Comparison of ENCODE assay signal across 8 cellular contexts in the genomic region with DNA sequence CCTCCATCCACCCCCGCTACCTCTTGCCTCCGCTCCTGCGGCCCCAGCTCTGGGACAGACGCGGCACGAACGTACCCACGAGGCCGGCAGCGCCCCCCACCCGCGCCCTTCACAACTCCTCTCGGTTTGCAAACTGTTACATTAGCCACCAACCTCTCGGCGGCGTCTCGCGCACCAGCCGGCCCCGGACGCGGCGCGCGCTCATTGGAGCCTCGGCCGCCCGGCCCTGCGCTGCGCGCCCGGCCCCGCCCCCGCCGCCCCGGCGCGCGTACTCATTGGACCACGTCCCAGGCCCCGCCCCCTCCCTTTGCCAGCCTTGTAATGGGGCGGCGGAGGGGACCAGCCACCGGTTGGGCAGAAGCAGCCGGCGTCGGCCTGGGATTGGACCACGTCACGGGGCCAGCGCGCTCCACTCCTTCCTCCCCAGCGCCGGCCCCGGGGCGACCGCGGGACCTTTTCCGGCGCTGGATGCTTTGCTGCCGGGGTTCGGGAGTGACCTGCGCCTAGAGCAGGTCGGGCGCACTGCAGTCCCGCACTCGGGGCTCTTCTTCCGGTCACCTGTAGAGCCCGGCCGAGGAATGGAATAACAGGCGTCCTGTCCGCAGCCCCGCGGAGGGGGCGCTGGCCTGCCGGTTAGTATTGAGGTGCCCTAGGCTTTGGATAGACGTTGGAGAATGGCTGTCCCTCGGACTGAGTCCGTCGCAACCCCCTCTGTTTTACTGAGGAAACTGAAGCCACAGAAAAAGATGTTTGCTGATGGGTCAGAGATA. TPM values are rescaled to one million over a fixed set of nuclear protein-coding genes. Genes with fewer than 3 reads are reported as not detected.
DNase-seq lines count a peak whose midpoint lies in the region; ATAC-seq and TF ChIP-seq lines count a peak whose summit lies in the region.

A gene with protein sequence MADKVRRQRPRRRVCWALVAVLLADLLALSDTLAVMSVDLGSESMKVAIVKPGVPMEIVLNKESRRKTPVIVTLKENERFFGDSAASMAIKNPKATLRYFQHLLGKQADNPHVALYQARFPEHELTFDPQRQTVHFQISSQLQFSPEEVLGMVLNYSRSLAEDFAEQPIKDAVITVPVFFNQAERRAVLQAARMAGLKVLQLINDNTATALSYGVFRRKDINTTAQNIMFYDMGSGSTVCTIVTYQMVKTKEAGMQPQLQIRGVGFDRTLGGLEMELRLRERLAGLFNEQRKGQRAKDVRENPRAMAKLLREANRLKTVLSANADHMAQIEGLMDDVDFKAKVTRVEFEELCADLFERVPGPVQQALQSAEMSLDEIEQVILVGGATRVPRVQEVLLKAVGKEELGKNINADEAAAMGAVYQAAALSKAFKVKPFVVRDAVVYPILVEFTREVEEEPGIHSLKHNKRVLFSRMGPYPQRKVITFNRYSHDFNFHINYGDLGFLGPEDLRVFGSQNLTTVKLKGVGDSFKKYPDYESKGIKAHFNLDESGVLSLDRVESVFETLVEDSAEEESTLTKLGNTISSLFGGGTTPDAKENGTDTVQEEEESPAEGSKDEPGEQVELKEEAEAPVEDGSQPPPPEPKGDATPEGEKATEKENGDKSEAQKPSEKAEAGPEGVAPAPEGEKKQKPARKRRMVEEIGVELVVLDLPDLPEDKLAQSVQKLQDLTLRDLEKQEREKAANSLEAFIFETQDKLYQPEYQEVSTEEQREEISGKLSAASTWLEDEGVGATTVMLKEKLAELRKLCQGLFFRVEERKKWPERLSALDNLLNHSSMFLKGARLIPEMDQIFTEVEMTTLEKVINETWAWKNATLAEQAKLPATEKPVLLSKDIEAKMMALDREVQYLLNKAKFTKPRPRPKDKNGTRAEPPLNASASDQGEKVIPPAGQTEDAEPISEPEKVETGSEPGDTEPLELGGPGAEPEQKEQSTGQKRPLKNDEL (minus strand): TSS at position 206 of the 770 bp plus-strand sequence. CDS start 1,045 bp downstream, outside the sequence.

- H3K9ac ChIP-seq in adipocyte (ENCODE audit: low read length): peak within 1 kb of the TSS; percentile 90

- H3K4me1 ChIP-seq in adipocyte (ENCODE audit: control insufficient read depth, insufficient read depth, low read length): peaks cover 13% of the 10 kb centered on the region

- H3K27me3 Mint-ChIP-seq in type B pancreatic cell: no peaks in the 10 kb centered on the region

- H3K4me3 ChIP-seq in adipocyte (ENCODE audit: low read length): peak within 1 kb of the TSS; percentile 90

- H3K4me1 Mint-ChIP-seq in type B pancreatic cell (ENCODE audit: unreplicated experiment): peaks cover 11% of the 10 kb centered on the region

- ATAC-seq in HG02763 (IDR thresholded peaks at IDR 0.05; ENCODE audit: unreplicated experiment): peak; percentile 91

- intact Hi-C loops in cardiac septum (cut with DNase I): no loop called here

- no peaks in the 10 kb centered on the region for H3K27me3 ChIP-seq in adipocyte (replicated peaks; ENCODE audit: control insufficient read depth, insufficient read depth, low read length)

- peak within 1 kb of the TSS; percentile 90 for H3K4me3 Mint-ChIP-seq in type B pancreatic cell

- TF ChIP-seq CTCF in GM12874 (IDR thresholded peaks at IDR 0.05; ENCODE audit: insufficient read depth, low read depth, low read length): peak; percentile 30
- peak; percentile 49 for TF ChIP-seq CTCF in type B pancreatic cell (conservative IDR thresholded peaks at IDR 0.05)

- peaks cover 20% of the 10 kb centered on the region for H3K36me3 Mint-ChIP-seq in type B pancreatic cell

- no peaks in the 10 kb centered on the region for H3K9me3 Mint-ChIP-seq in type B pancreatic cell

- peak within 1 kb of the TSS; percentile 90 for H3K27ac Mint-ChIP-seq in type B pancreatic cell

- peaks cover 31% of the 10 kb centered on the region for H3K36me3 ChIP-seq in adipocyte (ENCODE audit: control insufficient read depth, insufficient read depth, low read length, severe bottlenecking)

- DNase-seq in NCI-H1417 treated with DMSO at 0.1 percent for 48 hours (lab: John Stamatoyannopoulos, UW) (peak; percentile 90), SW480 (ENCODE audit: low spot score) (peak; percentile 97), adipocyte (ENCODE audit: low read depth) (peak; percentile 99), cardiac septum (ENCODE audit: low spot score) (peak; percentile 99), pons (ENCODE audit: low spot score) (peak; percentile 91), type B pancreatic cell (ENCODE audit: extremely low spot score, unreplicated experiment) (peak; percentile 99)

- H3K9me3 ChIP-seq in adipocyte (ENCODE audit: control insufficient read depth, low read length): no peaks in the 10 kb centered on the region

RNA-seq across cellular contexts. Expression of the gene that starts here (rescaled TPM):
- 90.7 TPM for total RNA-seq in cardiac septum
- total RNA-seq in type B pancreatic cell (ENCODE audit: low replicate concordance): 138 and 185 TPM in 2 replicates

Comparison
In these comparisons a context has a peak if more than half of its experiments do, and no peak if none do; other contexts are left out.
1. Peak in every context shown above with its lines: DNase-seq, ATAC-seq and H3K4me3 ChIP-seq.